ENCODE assay signal across 18 cellular contexts in genomic region chrX:134691453-134691852, GRCh38. TPM values are rescaled to one million over a fixed set of nuclear protein-coding genes. Genes with fewer than 3 reads are reported as not detected.
"Had no signal": no experiment of that assay in that cellular context is flagged by ENCODE, and none has a peak within 500 bp of the region (broad histone marks: within the 10 kb centered on the region; RNA-seq: fewer than 3 reads in every experiment).

No MANE protein-coding gene starts in this region.

- DNase-seq: activated B cell treated with CpG ODN at 0.5 μM for 24 hours; activated CD4-positive, alpha-beta memory T cell treated with anti-CD3 and anti-CD28 coated beads for 36 hours; activated CD4-positive, alpha-beta T cell treated with anti-CD3 and anti-CD28 coated beads for 4 hours; activated naive CD4-positive, alpha-beta T cell treated with Interleukin-2 at 50 U/mL for 16 hours; activated naive CD8-positive, alpha-beta T cell treated with anti-CD3 and anti-CD28 coated beads for 36 hours; activated T-cell treated with anti-CD3 and anti-CD28 coated beads, Interleukin-2, amount 50 U/mL, for 48 hours; cerebellar nuclear complex; erythroblast; foreskin fibroblast; left colon; lower lobe of right lung; naive thymus-derived CD8-positive, alpha-beta T cell; psoas muscle; stimulated activated CD4-positive, alpha-beta T cell treated with anti-CD3 and anti-CD28 coated beads, Interleukin-1b, Interleukin-23, amount 100 ng/mL, for 48 hours; stimulated activated naive CD8-positive, alpha-beta T cell treated with anti-CD3 and anti-CD28 coated beads, Interleukin-15, amount 100 ng/mL, for 72 hours; T1000; tibial artery had no signal

- H3K36me3 ChIP-seq: lower lobe of right lung, right atrium auricular region, tibial artery had no signal

- H3K4me3 ChIP-seq: lower lobe of right lung, psoas muscle, right atrium auricular region, tibial artery had no signal

- H3K9me3 ChIP-seq: lower lobe of right lung, psoas muscle, right atrium auricular region, tibial artery had no signal

- H3K27me3 ChIP-seq: right atrium auricular region, tibial artery had no signal

- H3K27ac ChIP-seq: lower lobe of right lung, psoas muscle, right atrium auricular region, tibial artery had no signal

- ATAC-seq: left colon; naive thymus-derived CD8-positive, alpha-beta T cell; psoas muscle; stimulated activated naive CD8-positive, alpha-beta T cell treated with anti-CD3 and anti-CD28 coated beads, Interleukin-15, amount 100 ng/mL, for 72 hours had no signal

- H3K4me1 ChIP-seq: lower lobe of right lung, right atrium auricular region, tibial artery had no signal

RNA-seq across cellular contexts. Expression of gene PLAC1, which starts 33.2 kb away (rescaled TPM):
- polyA plus RNA-seq: naive thymus-derived CD8-positive, alpha-beta T cell had no signal
